In the genomic region with DNA sequence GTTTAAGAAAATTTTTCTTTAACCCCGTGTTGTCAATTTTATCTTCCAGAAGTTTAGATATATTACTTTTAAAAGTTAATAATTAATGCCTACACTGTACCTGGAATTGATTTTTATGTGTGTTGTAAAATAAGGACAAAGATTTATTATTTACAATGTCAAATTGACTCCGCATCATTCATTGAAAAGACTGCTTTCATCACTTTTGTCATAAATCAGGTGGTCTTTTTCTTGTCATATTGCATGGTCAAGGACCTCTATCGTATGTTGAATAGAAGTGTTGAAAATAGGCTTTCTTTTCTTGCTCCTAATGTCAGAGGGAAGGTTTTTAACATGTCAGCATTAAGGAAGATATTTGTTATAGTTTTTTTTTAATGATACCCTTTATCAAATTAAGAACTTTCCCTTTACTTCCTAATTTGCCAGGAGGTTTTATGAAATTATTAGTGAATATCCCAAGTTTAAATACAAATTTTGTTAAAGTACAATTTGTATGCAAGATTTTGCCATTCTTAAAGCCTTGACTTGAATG, we compare ENCODE assay signal across 21 cellular contexts.
"Had no signal": no experiment of that assay in that cellular context is flagged by ENCODE, and none has a peak within 500 bp of the region (broad histone marks: within the 10 kb centered on the region; RNA-seq: fewer than 3 reads in every experiment).

No MANE protein-coding gene starts in this region.

- H3K4me1 ChIP-seq: SJCRH30 had no signal

- H3K27ac ChIP-seq: SJCRH30 had no signal

- DNase-seq: KBM-7, MV-4-11, NCI-H1048, NCI-H1105, NCI-H1417, NCI-H1436 treated with DMSO at 0.1 percent for 48 hours, NCI-H1694, NCI-H187 treated with DMSO at 0.1 percent for 48 hours, NCI-H2029 treated with DMSO at 0.1 percent for 48 hours, NCI-H2107, NCI-H226, NCI-H446, NCI-H510A, NCI-H524 treated with DMSO at 0.1 percent for 48 hours, NCI-H69, NCI-H774, SHP77 treated with DMSO at 0.1 percent for 48 hours, SJCRH30, T-helper 1 cell had no signal

- H3K27me3 ChIP-seq: SJCRH30 had no signal

- H3K4me3 ChIP-seq: SJCRH30 had no signal

- ATAC-seq: Right ventricle myocardium inferior, SK-N-SH treated with all-trans-retinoic acid at 6 μM for 48 hours had no signal
